ENCODE assay signal across 28 cellular contexts in the genomic region with DNA sequence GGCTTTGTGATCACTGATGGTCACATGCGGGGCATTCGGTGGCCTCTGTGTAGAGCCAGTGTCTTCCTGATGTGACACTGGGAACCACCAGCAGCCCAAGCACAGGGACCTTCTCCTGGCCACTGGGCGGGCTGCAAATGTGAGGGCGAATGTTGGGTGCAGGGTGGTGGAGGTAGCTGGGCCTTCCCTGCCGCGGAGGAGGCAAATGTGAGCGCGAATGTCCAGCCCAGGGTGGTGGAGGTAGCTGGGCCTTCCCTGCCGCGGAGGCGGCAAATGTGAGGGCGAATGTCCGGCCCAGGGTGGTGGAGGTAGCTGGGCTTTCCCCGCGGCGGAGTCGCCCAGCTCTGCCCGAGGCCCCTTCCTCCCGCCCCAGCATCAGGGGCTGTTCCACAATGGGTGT. TPM values are rescaled to one million over a fixed set of nuclear protein-coding genes. Genes with fewer than 3 reads are reported as not detected.
"Had no signal": no experiment of that assay in that cellular context is flagged by ENCODE, and none has a peak within 500 bp of the region (broad histone marks: within the 10 kb centered on the region; RNA-seq: fewer than 3 reads in every experiment).

No MANE protein-coding gene starts in this region.

- H3K4me2 ChIP-seq: smooth muscle cell had no signal

- H3K36me3 Mint-ChIP-seq: activated naive CD8-positive, alpha-beta T cell; natural killer cell treated with Interleukin-12 subunit alpha and Interleukin-12 subunit beta and Interleukin-15 and Interleukin-18, amount 100 ng/mL, for 72 hours had no signal

- H3K9me3 ChIP-seq: body of pancreas, heart right ventricle, left lung, lower lobe of right lung, pancreas, psoas muscle, stomach, thyroid gland, upper lobe of right lung had no signal

- H3K27me3 ChIP-seq: body of pancreas, cardiac muscle cell, heart right ventricle, left lung, pancreas, stomach, thyroid gland, upper lobe of right lung had no signal

- H3K36me3 ChIP-seq: cardiac muscle cell, left lung, lower lobe of right lung, pancreas, stomach, thyroid gland, upper lobe of right lung had no signal

- H3K4me1 Mint-ChIP-seq: activated B cell treated with CpG ODN at 0.5 μM for 24 hours had no signal

- ATAC-seq: body of pancreas; esophagus mucosa; left lung; lower lobe of right lung; pancreas; psoas muscle; stimulated activated memory B cell treated with anti-CD40 and anti-IgM and Interleukin-4, amounts not matched to agents 10 μg/mL and 1 μg/mL and 100 μg/mL, for 72 hours; upper lobe of right lung had no signal

- H3K27ac Mint-ChIP-seq: activated B cell treated with CpG ODN at 0.5 μM for 24 hours; activated naive CD8-positive, alpha-beta T cell; natural killer cell treated with Interleukin-12 subunit alpha and Interleukin-12 subunit beta and Interleukin-15 and Interleukin-18, amount 100 ng/mL, for 72 hours; stimulated activated memory B cell treated with anti-CD40 and anti-IgM and Interleukin-4, amounts not matched to agents 10 μg/mL and 1 μg/mL and 100 μg/mL, for 72 hours had no signal

- H3K27me3 Mint-ChIP-seq: activated B cell treated with CpG ODN at 0.5 μM for 24 hours; activated naive CD8-positive, alpha-beta T cell; natural killer cell treated with Interleukin-12 subunit alpha and Interleukin-12 subunit beta and Interleukin-15 and Interleukin-18, amount 100 ng/mL, for 72 hours; stimulated activated memory B cell treated with anti-CD40 and anti-IgM and Interleukin-4, amounts not matched to agents 10 μg/mL and 1 μg/mL and 100 μg/mL, for 72 hours had no signal

- H3K4me3 Mint-ChIP-seq: activated B cell treated with CpG ODN at 0.5 μM for 24 hours; activated naive CD8-positive, alpha-beta T cell; natural killer cell treated with Interleukin-12 subunit alpha and Interleukin-12 subunit beta and Interleukin-15 and Interleukin-18, amount 100 ng/mL, for 72 hours; stimulated activated memory B cell treated with anti-CD40 and anti-IgM and Interleukin-4, amounts not matched to agents 10 μg/mL and 1 μg/mL and 100 μg/mL, for 72 hours had no signal

- FAIRE-seq: pancreas had no signal

- DNase-seq: activated B cell treated with CpG ODN at 0.5 μM for 24 hours; activated CD4-positive, alpha-beta T cell treated with anti-CD3 and anti-CD28 coated beads, Interleukin-2, amount 50 U/mL, for 4 hours; activated effector memory CD4-positive, alpha-beta T cell treated with Interleukin-2 at 50 U/mL for 16 hours; activated naive CD4-positive, alpha-beta T cell treated with Interleukin-2 at 50 U/mL for 16 hours; aorta; body of pancreas; cortex of kidney; heart right ventricle; kidney glomerular epithelial cell; lower lobe of right lung; mesendoderm; stimulated activated CD4-positive, alpha-beta T cell treated with anti-CD3 and anti-CD28 coated beads, Interleukin-1b, Interleukin-23, amount 100 ng/mL, for 48 hours; stimulated activated CD4-positive, alpha-beta T cell treated with anti-CD3 and anti-CD28 coated beads, Interleukin-4, amount 100 ng/mL, for 4 hours; stimulated activated CD8-positive, alpha-beta memory T cell treated with anti-CD3 and anti-CD28 coated beads, Interleukin-4, amount 100 ng/mL, for 48 hours; stomach; T-helper 2 cell; thyroid gland; upper lobe of right lung had no signal

- H3K27ac ChIP-seq: body of pancreas, cardiac muscle cell, heart right ventricle, left lung, lower lobe of right lung, pancreas, psoas muscle, stomach, thyroid gland, upper lobe of right lung had no signal

- H3K9me3 Mint-ChIP-seq: activated B cell treated with CpG ODN at 0.5 μM for 24 hours; natural killer cell treated with Interleukin-12 subunit alpha and Interleukin-12 subunit beta and Interleukin-15 and Interleukin-18, amount 100 ng/mL, for 72 hours; stimulated activated memory B cell treated with anti-CD40 and anti-IgM and Interleukin-4, amounts not matched to agents 10 μg/mL and 1 μg/mL and 100 μg/mL, for 72 hours had no signal

- H3K4me3 ChIP-seq: body of pancreas, cardiac muscle cell, heart right ventricle, left lung, lower lobe of right lung, pancreas, psoas muscle, smooth muscle cell, stomach, thyroid gland, upper lobe of right lung had no signal

RNA-seq across cellular contexts. Expression of gene ANO9, which starts 31.6 kb away (rescaled TPM):
- total RNA-seq: cerebellum had no signal
